In genomic region chr20:60431349-60431748, GRCh38 we compare ENCODE assay signal across 26 cellular contexts.
"Had no signal": no experiment of that assay in that cellular context is flagged by ENCODE, and none has a peak within 500 bp of the region (broad histone marks: within the 10 kb centered on the region; RNA-seq: fewer than 3 reads in every experiment).

No MANE protein-coding gene starts in this region.

- H3K4me3 ChIP-seq: stomach, suprapubic skin, testis, thoracic aorta, thyroid gland, tibial artery, tibial nerve, transverse colon, upper lobe of left lung, upper lobe of right lung, uterus, vagina had no signal

- H3K27ac ChIP-seq: stomach, suprapubic skin, testis, thoracic aorta, thyroid gland, tibial artery, tibial nerve, transverse colon, upper lobe of left lung, upper lobe of right lung, uterus, vagina had no signal

- H3K4me1 ChIP-seq: stomach, suprapubic skin, thyroid gland, tibial artery, tibial nerve, transverse colon, upper lobe of left lung, upper lobe of right lung, uterus, vagina had no signal

- H3K9me3 ChIP-seq: stomach, suprapubic skin, testis, thoracic aorta, thyroid gland, tibial artery, tibial nerve, transverse colon, upper lobe of left lung, upper lobe of right lung, uterus, vagina had no signal

- H3K36me3 ChIP-seq: stomach, suprapubic skin, thoracic aorta, thyroid gland, tibial artery, tibial nerve, transverse colon, upper lobe of left lung, upper lobe of right lung, uterus, vagina had no signal

- ATAC-seq: stimulated activated effector memory CD8-positive, alpha-beta T cell treated with anti-CD3 and anti-CD28 coated beads, Interleukin-12 subunit alpha, Interleukin-12 subunit beta, amount 100 ng/mL, for 72 hours; stimulated activated memory B cell treated with anti-CD40 and anti-IgM and Interleukin-4, amounts not matched to agents 10 μg/mL and 1 μg/mL and 100 μg/mL, for 72 hours; stimulated activated naive B cell treated with anti-CD40 and anti-IgM and Interleukin-4, amounts not matched to agents 10 μg/mL and 1 μg/mL and 100 μg/mL, for 72 hours; stimulated activated naive CD8-positive, alpha-beta T cell treated with anti-CD3 and anti-CD28 coated beads, Interleukin-15, amount 100 ng/mL, for 72 hours; stimulated activated naive CD8-positive, alpha-beta T cell treated with anti-CD3 and anti-CD28 coated beads, Interleukin-15, Interleukin-2, amounts not matched to agents 100 U/mL and 50 U/mL, for 24 hours; upper lobe of right lung had no signal

- H3K27me3 ChIP-seq: stomach, suprapubic skin, testis, thyroid gland, tibial artery, tibial nerve, transverse colon, upper lobe of left lung, upper lobe of right lung, uterus, vagina had no signal

- DNase-seq: stimulated activated CD4-positive, alpha-beta T cell treated with anti-CD3 and anti-CD28 coated beads, Interleukin-2, amount 100 ng/mL, for 48 hours; stimulated activated CD4-positive, alpha-beta T cell treated with anti-CD3 and anti-CD28 coated beads, Interleukin-4, amount 100 ng/mL, for 1 hour; stimulated activated CD4-positive, alpha-beta T cell treated with anti-CD3 and anti-CD28 coated beads, Interleukin-4, amount 100 ng/mL, for 24 hours; stimulated activated CD4-positive, alpha-beta T cell treated with anti-CD3 and anti-CD28 coated beads, Interleukin-4, amount 100 ng/mL, for 4 hours; stimulated activated CD8-positive, alpha-beta memory T cell treated with anti-CD3 and anti-CD28 coated beads, Interleukin-4, amount 100 ng/mL, for 48 hours; stimulated activated naive B cell treated with anti-CD40 and anti-IgM and Interleukin-4, amounts not matched to agents 10 μg/mL and 1 μg/mL and 100 μg/mL, for 72 hours; stimulated activated naive CD4-positive, alpha-beta T cell; stimulated activated naive CD4-positive, alpha-beta T cell treated with Interleukin-2 at 50 U/mL for 16 hours; stimulated activated naive CD8-positive, alpha-beta T cell treated with anti-CD3 and anti-CD28 coated beads, Interleukin-15, amount 100 ng/mL, for 72 hours; stimulated activated naive CD8-positive, alpha-beta T cell treated with anti-CD3 and anti-CD28 coated beads, Interleukin-15, Interleukin-2, amounts not matched to agents 100 U/mL and 50 U/mL, for 24 hours; stomach; substantia nigra; testis; thyroid gland; tibial artery; transverse colon; trophoblast cell; upper lobe of left lung; upper lobe of right lung; uterus had no signal
